In genomic region chr20:48186915-48187314, GRCh38 we compare ENCODE assay signal across 18 cellular contexts.
DNase-seq lines count a peak whose midpoint lies in the region; ATAC-seq and TF ChIP-seq lines count a peak whose summit lies in the region.
"Had no signal": no experiment of that assay in that cellular context is flagged by ENCODE, and none has a peak within 500 bp of the region (broad histone marks: within the 10 kb centered on the region; RNA-seq: fewer than 3 reads in every experiment).

No MANE protein-coding gene starts in this region.

- H2AK5ac ChIP-seq in neuronal stem cell (ENCODE audit: low read depth, low read length) = peak overlapping the region; percentile 68

- H3K23ac ChIP-seq in neuronal stem cell (ENCODE audit: low read depth, low read length, poor library complexity) = no peak overlapping the region

- H3K4me1 ChIP-seq in neuronal stem cell (ENCODE audit: control insufficient read depth in 2 of 2, insufficient read depth in 1 of 2, low read depth in 1 of 2, low read length in 2 of 2) = peaks cover 6 to 21% of the 10 kb centered on the region in 2 donors
- H3K4me1 ChIP-seq: parathyroid adenoma had no signal

- H2BK15ac ChIP-seq in neuronal stem cell (ENCODE audit: low read length) = no peak overlapping the region

- ATAC-seq in HG02970 (IDR thresholded peaks at IDR 0.05; ENCODE audit: low FRiP score, unreplicated experiment) (no peak), GM19452 (IDR thresholded peaks at IDR 0.05; ENCODE audit: unreplicated experiment) (no peak)
- ATAC-seq: left lobe of liver had no signal

- H2BK12ac ChIP-seq in neuronal stem cell (ENCODE audit: low read length) = no peak overlapping the region

- peaks cover 0 to 6% of the 10 kb centered on the region in 2 donors for H3K9me3 ChIP-seq in neuronal stem cell (replicated peaks in 1 of 2; ENCODE audit: control insufficient read depth in 2 of 2, insufficient read depth in 1 of 2, low read depth in 1 of 2, low read length in 2 of 2)

- H3K9ac ChIP-seq in neuronal stem cell (ENCODE audit: low read depth, low read length, poor library complexity) = no peak overlapping the region
- H3K9ac ChIP-seq: parathyroid adenoma had no signal

- no peak overlapping the region for H3K4ac ChIP-seq in neuronal stem cell (ENCODE audit: low read length)

- no peak overlapping the region for H3K14ac ChIP-seq in neuronal stem cell (ENCODE audit: low read length)

- peak overlapping the region; percentile 12 for H3K27ac ChIP-seq in neuronal stem cell (replicated peaks; ENCODE audit: low read length)
- H3K27ac ChIP-seq: cardiac muscle cell, parathyroid adenoma had no signal

- no peaks in the 10 kb centered on the region for H3K79me1 ChIP-seq in neuronal stem cell (ENCODE audit: low read depth, low read length)

- peaks cover 0 to 4% (median 0%) of the 10 kb centered on the region in 3 experiments for H3K27me3 ChIP-seq in neuronal stem cell (ENCODE audit: control insufficient read depth in 3 of 3, insufficient read depth in 3 of 3, low read depth in 1 of 3, low read length in 3 of 3)
- H3K27me3 ChIP-seq: cardiac muscle cell had no signal

- no peak overlapping the region for H4K91ac ChIP-seq in neuronal stem cell (ENCODE audit: low read depth, low read length, poor library complexity)

- no peak overlapping the region for H2BK5ac ChIP-seq in neuronal stem cell (ENCODE audit: low read length)

- peak overlapping the region; percentile 36 for H3K18ac ChIP-seq in neuronal stem cell (ENCODE audit: low read length)

- H4K8ac ChIP-seq in neuronal stem cell (ENCODE audit: low read depth, low read length) = no peak overlapping the region

- H2BK120ac ChIP-seq in neuronal stem cell (ENCODE audit: low read depth, low read length) = no peak overlapping the region

- TF ChIP-seq CTCF in epithelial cell of esophagus (IDR thresholded peaks at IDR 0.05; ENCODE audit: insufficient read depth, low read depth, low read length, missing control alignments) (no peak), foreskin fibroblast (IDR thresholded peaks at IDR 0.05; ENCODE audit: low read depth, low read length) (no peak)

- H2AFZ ChIP-seq in neuronal stem cell (ENCODE audit: low read length) = no peak overlapping the region
- H2AFZ ChIP-seq: parathyroid adenoma had no signal

- no CpG with 5 or more reads among the region's 7 CpGs for WGBS in neuronal stem cell (ENCODE audit: extremely low coverage in 2 of 2, insufficient read length in 2 of 2, insufficient replicate concordance in 1 of 2), 2 donors

- DNase-seq in ELF-1 (ENCODE audit: low read depth, low spot score) (peak; percentile 62), NCI-H524 treated with DMSO at 0.1 percent for 48 hours (lab: John Stamatoyannopoulos, UW) (peak; percentile 23), epithelial cell of esophagus (ENCODE audit: low read depth) (peak; percentile 64), neuronal stem cell (ENCODE audit: low spot score) (peak; percentile 35), islet precursor cell (no peak), foreskin fibroblast (no peak)
- DNase-seq: activated CD4-positive, CD25-positive, alpha-beta regulatory T cell; activated CD8-positive, alpha-beta memory T cell treated with anti-CD3 and anti-CD28 coated beads for 24 hours; GF-D8; KG1; NCI-H1417; NCI-H2227 treated with DMSO at 0.1 percent for 48 hours; T-helper 2 cell had no signal

- peak overlapping the region; percentile 12 for H3K4me2 ChIP-seq in neuronal stem cell (ENCODE audit: insufficient read depth, low read length, poor library complexity, severe bottlenecking)

- no peaks in the 10 kb centered on the region for H3K36me3 ChIP-seq in neuronal stem cell (replicated peaks in 1 of 2; ENCODE audit: control insufficient read depth in 2 of 2, insufficient read depth in 2 of 2, low read length in 2 of 2)
- H3K36me3 ChIP-seq: cardiac muscle cell had no signal

- H3K4me3 ChIP-seq in epithelial cell of esophagus (ENCODE audit: low read length) = no peak overlapping the region
- no peak overlapping the region for H3K4me3 ChIP-seq in neuronal stem cell (ENCODE audit: low read length in 2 of 2)
- H3K4me3 ChIP-seq in foreskin fibroblast (ENCODE audit: low read depth in 1 of 2, low read length in 2 of 2) = no peak overlapping the region
- H3K4me3 ChIP-seq: cardiac muscle cell had no signal

Comparison
In these comparisons a context has a peak if more than half of its experiments do, and no peak if none do; other contexts are left out.
1. DNase-seq: peak in ELF-1 (single experiment), NCI-H524 treated with DMSO at 0.1 percent for 48 hours (single experiment), epithelial cell of esophagus (single experiment) and neuronal stem cell (single experiment); none in islet precursor cell (single experiment) and foreskin fibroblast (0 of 2).